Comparison of ENCODE assay signal across 1 cellular context in genomic region chr9:129582865-129583264, GRCh38.
TF ChIP-seq lines count a peak whose summit lies in the region.

No MANE protein-coding gene starts in this region.

TF ChIP-seq in IMR-90, 13 proteins besides CTCF, POLR2A, EP300 and RAD21:
- TF ChIP-seq ELK1 (IDR thresholded peaks at IDR 0.05; ENCODE audit: borderline replicate concordance, low read depth, low read length) (no peak), RCOR1 (IDR thresholded peaks at IDR 0.05; ENCODE audit: insufficient replicate concordance, low read length) (no peak), FOS (IDR thresholded peaks at IDR 0.05; ENCODE audit: low read depth, low read length) (no peak), MAZ (IDR thresholded peaks at IDR 0.05; ENCODE audit: borderline replicate concordance, low read depth, low read length) (no peak), MXI1 (IDR thresholded peaks at IDR 0.05; ENCODE audit: borderline replicate concordance, low read depth, low read length) (no peak), NFE2L2 (IDR thresholded peaks at IDR 0.05; ENCODE audit: low read depth, low read length) (no peak), BHLHE40 (IDR thresholded peaks at IDR 0.05; ENCODE audit: low read depth, low read length) (no peak), USF2 (IDR thresholded peaks at IDR 0.05; ENCODE audit: low read depth, low read length) (no peak), CEBPB (IDR thresholded peaks at IDR 0.05; ENCODE audit: low read depth, low read length) (no peak), CHD1 (IDR thresholded peaks at IDR 0.05; ENCODE audit: low read depth, low read length) (no peak), RFX5 (IDR thresholded peaks at IDR 0.05; ENCODE audit: low read depth, low read length) (no peak), SMC3 (IDR thresholded peaks at IDR 0.05; ENCODE audit: low read depth, low read length) (no peak), MAFK (IDR thresholded peaks at IDR 0.05; ENCODE audit: low read depth, low read length) (no peak)
